ENCODE assay signal across 17 cellular contexts in genomic region chr10:4691776-4692175, GRCh38.
DNase-seq lines count a peak whose midpoint lies in the region; ATAC-seq, FAIRE-seq and TF ChIP-seq lines count a peak whose summit lies in the region.
"Had no signal": no experiment of that assay in that cellular context is flagged by ENCODE, and none has a peak within 500 bp of the region (broad histone marks: within the 10 kb centered on the region; RNA-seq: fewer than 3 reads in every experiment).

No MANE protein-coding gene starts in this region.

- peak overlapping the region; percentile 35 for H3K9ac ChIP-seq in keratinocyte (ENCODE audit: control insufficient read depth, extremely low read depth, insufficient read depth, low read length)

- peaks cover under 1% of the 10 kb centered on the region for H3K27me3 Mint-ChIP-seq in activated T-helper 17 cell treated with anti-CD3 and anti-CD28 coated beads, Interleukin-2, amount 50 U/mL, for 72 hours

- peak; percentile 91 for FAIRE-seq in keratinocyte (lab: Jason Lieb, UNC)
- FAIRE-seq: D721Med had no signal

- H3K9me1 ChIP-seq in keratinocyte (ENCODE audit: control insufficient read depth, extremely low read depth, insufficient read depth, low read length), result no peaks in the 10 kb centered on the region

- dilution Hi-C loops in keratinocyte (cut with MboI; ENCODE audit: extremely low pct_ligation_motif_present, low sequenced_read_pairs), result no loop called here

- no peaks in the 10 kb centered on the region for H3K36me3 Mint-ChIP-seq in activated T-helper 17 cell treated with anti-CD3 and anti-CD28 coated beads, Interleukin-2, amount 50 U/mL, for 72 hours (ENCODE audit: low read depth)

- no peaks in the 10 kb centered on the region for H3K36me3 ChIP-seq in ACC112 (ENCODE audit: insufficient read depth, low read length)
- no peaks in the 10 kb centered on the region for H3K36me3 ChIP-seq in keratinocyte (ENCODE audit: control insufficient read depth in 2 of 2, extremely low read depth in 1 of 2, insufficient read depth in 2 of 2, low read length in 2 of 2)
- H3K36me3 ChIP-seq: ovary, thoracic aorta had no signal

- no peak overlapping the region for H3K27ac Mint-ChIP-seq in activated T-helper 17 cell treated with anti-CD3 and anti-CD28 coated beads, Interleukin-2, amount 50 U/mL, for 72 hours
- H3K27ac Mint-ChIP-seq: activated CD4-positive, alpha-beta T cell treated with anti-CD3 and anti-CD28 coated beads, Interleukin-2, amount 10 ng/mL, durations not matched to agents 7 days and 5 days had no signal

- H2AFZ ChIP-seq in ACC112 (ENCODE audit: low read length, unreplicated experiment) (peak overlapping the region; percentile 75), keratinocyte (ENCODE audit: control insufficient read depth, low read length) (peak overlapping the region; percentile 56)
- H2AFZ ChIP-seq: hepatocyte had no signal

- peak overlapping the region; percentile 58 for H3K4me2 ChIP-seq in keratinocyte (ENCODE audit: control insufficient read depth, extremely low read depth, insufficient read depth, low read depth, low read length)
- H3K4me2 ChIP-seq: hepatocyte had no signal

- no peaks in the 10 kb centered on the region for H3K27me3 ChIP-seq in ACC112 (ENCODE audit: insufficient read depth, low read length)
- no peaks in the 10 kb centered on the region for H3K27me3 ChIP-seq in keratinocyte (ENCODE audit: control insufficient read depth, extremely low read depth, insufficient read depth, low read length)
- H3K27me3 ChIP-seq: hepatocyte, ovary had no signal

- H3K4me3 Mint-ChIP-seq in activated T-helper 17 cell treated with anti-CD3 and anti-CD28 coated beads, Interleukin-2, amount 50 U/mL, for 72 hours, result no peak overlapping the region
- H3K4me3 Mint-ChIP-seq: activated CD4-positive, alpha-beta T cell treated with anti-CD3 and anti-CD28 coated beads, Interleukin-2, amount 10 ng/mL, durations not matched to agents 7 days and 5 days had no signal

- ATAC-seq in GM18520 (IDR thresholded peaks at IDR 0.05; ENCODE audit: unreplicated experiment), result no peak
- no peak for ATAC-seq in activated T-helper 17 cell treated with anti-CD3 and anti-CD28 coated beads, Interleukin-2, amount 50 U/mL, for 72 hours (replicated peaks)
- ATAC-seq in GM19463 (IDR thresholded peaks at IDR 0.05; ENCODE audit: unreplicated experiment), result no peak

- TF ChIP-seq CTCF in choroid plexus epithelial cell (conservative IDR thresholded peaks at IDR 0.05; ENCODE audit: low read depth, low read length) (no peak), keratinocyte (optimal IDR thresholded peaks at IDR 0.05 in 1 of 3, IDR thresholded peaks at IDR 0.05 in 1 of 3, conservative IDR thresholded peaks at IDR 0.05 in 1 of 3; ENCODE audit: extremely low read depth in 1 of 3, insufficient read depth in 2 of 3, low read length in 3 of 3) (no peak)

- H3K79me2 ChIP-seq in ACC112 (ENCODE audit: control insufficient read depth, insufficient read depth, low read length, unreplicated experiment), result no peaks in the 10 kb centered on the region
- H3K79me2 ChIP-seq in keratinocyte (ENCODE audit: control insufficient read depth, insufficient read depth, low read length), result no peaks in the 10 kb centered on the region
- H3K79me2 ChIP-seq: hepatocyte had no signal

- H3K4me1 Mint-ChIP-seq in activated T-helper 17 cell treated with anti-CD3 and anti-CD28 coated beads, Interleukin-2, amount 50 U/mL, for 72 hours, result peaks cover 10% of the 10 kb centered on the region
- H3K4me1 Mint-ChIP-seq: activated CD4-positive, alpha-beta T cell treated with anti-CD3 and anti-CD28 coated beads, Interleukin-2, amount 10 ng/mL, durations not matched to agents 7 days and 5 days had no signal

- no peak overlapping the region for H3K27ac ChIP-seq in ACC112 (ENCODE audit: low read depth, low read length)
- peak overlapping the region; percentile 95 for H3K27ac ChIP-seq in keratinocyte (ENCODE audit: control insufficient read depth, insufficient read depth, low read length)
- H3K27ac ChIP-seq: hepatocyte, ovary, thoracic aorta had no signal

- H3K4me3 ChIP-seq in ACC112 (ENCODE audit: low read depth, low read length) (no peak overlapping the region), choroid plexus epithelial cell (ENCODE audit: low read depth, low read length) (no peak overlapping the region), keratinocyte (ENCODE audit: control insufficient read depth in 2 of 3, extremely low read depth in 1 of 3, insufficient read depth in 2 of 3, low read depth in 1 of 3, low read length in 3 of 3) (no peak overlapping the region)
- H3K4me3 ChIP-seq: hepatocyte, lung, ovary, thoracic aorta had no signal

- DNase-seq in NCI-H226 (peak; percentile 41), choroid plexus epithelial cell (ENCODE audit: low read depth) (peak; percentile 61), keratinocyte (ENCODE audit: low read depth, low spot score) (no peak), NCI-H187 treated with DMSO at 0.1 percent for 48 hours (lab: John Stamatoyannopoulos, UW) (no peak)
- DNase-seq: activated CD4-positive, alpha-beta T cell treated with anti-CD3 and anti-CD28 coated beads, Interleukin-2, amount 10 ng/mL, durations not matched to agents 7 days and 5 days; amygdala; NCI-H446; ovary; stimulated activated CD4-positive, alpha-beta T cell treated with anti-CD3 and anti-CD28 coated beads, Interleukin-15, amount 100 ng/mL, for 24 hours had no signal

- peaks cover 3% of the 10 kb centered on the region for H3K9me3 ChIP-seq in keratinocyte (ENCODE audit: control insufficient read depth, low read depth, low read length)
- H3K9me3 ChIP-seq: ovary, thoracic aorta had no signal

- H3K4me1 ChIP-seq in ACC112 (ENCODE audit: control insufficient read depth, insufficient read depth, low read length, unreplicated experiment), result peaks cover 11% of the 10 kb centered on the region
- H3K4me1 ChIP-seq in keratinocyte (ENCODE audit: control insufficient read depth, extremely low read depth, insufficient read depth, low read length), result peaks cover 32% of the 10 kb centered on the region

- H3K9me3 Mint-ChIP-seq in activated T-helper 17 cell treated with anti-CD3 and anti-CD28 coated beads, Interleukin-2, amount 50 U/mL, for 72 hours, result no peaks in the 10 kb centered on the region
- H3K9me3 Mint-ChIP-seq: activated CD4-positive, alpha-beta T cell treated with anti-CD3 and anti-CD28 coated beads, Interleukin-2, amount 10 ng/mL, durations not matched to agents 7 days and 5 days had no signal

- H4K20me1 ChIP-seq in keratinocyte (ENCODE audit: control insufficient read depth, extremely low read depth, insufficient read depth, low read length), result no peaks in the 10 kb centered on the region

Comparison
In these comparisons a context has a peak if more than half of its experiments do, and no peak if none do; other contexts are left out.
1. DNase-seq: peak in NCI-H226 (single experiment) and choroid plexus epithelial cell (single experiment); none in keratinocyte (single experiment) and NCI-H187 treated with DMSO at 0.1 percent for 48 hours (single experiment).